25 cellular contexts compared by ENCODE assay signal in the genomic region with DNA sequence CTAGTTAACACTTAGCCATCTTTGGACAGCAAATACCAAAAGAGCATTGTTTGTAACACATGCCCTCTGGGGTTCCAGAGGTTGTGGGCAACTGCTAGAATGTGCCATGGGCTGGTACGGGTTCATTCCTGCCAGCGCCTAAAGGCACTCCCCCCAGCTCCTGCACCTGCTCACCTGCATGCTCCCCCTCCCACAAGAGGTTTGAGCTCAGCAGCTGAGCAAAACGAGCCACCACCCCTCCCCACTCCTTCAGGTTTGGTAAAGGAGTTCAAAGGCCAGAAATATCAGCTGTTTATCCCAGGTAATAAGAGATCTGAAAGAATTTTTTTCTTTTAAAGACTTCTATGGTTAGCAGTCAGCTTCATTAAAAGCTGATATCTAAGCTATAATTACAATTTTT. TPM values are rescaled to one million over a fixed set of nuclear protein-coding genes. Genes with fewer than 3 reads are reported as not detected.
"Had no signal": no experiment of that assay in that cellular context is flagged by ENCODE, and none has a peak within 500 bp of the region (broad histone marks: within the 10 kb centered on the region; RNA-seq: fewer than 3 reads in every experiment).

No MANE protein-coding gene starts in this region.

- H2AFZ ChIP-seq: hepatocyte had no signal

- FAIRE-seq: pancreas, urothelium cell line had no signal

- ATAC-seq: naive thymus-derived CD8-positive, alpha-beta T cell; pancreas; right cardiac atrium; sciatic nerve; stimulated activated naive B cell treated with anti-CD40 and anti-IgM and Interleukin-4, amounts not matched to agents 10 μg/mL and 1 μg/mL and 100 μg/mL, for 72 hours; stimulated activated naive CD8-positive, alpha-beta T cell treated with anti-CD3 and anti-CD28 coated beads, Interleukin-15, Interleukin-2, amounts not matched to agents 100 U/mL and 50 U/mL, for 24 hours; upper lobe of right lung had no signal

- H3K4me2 ChIP-seq: hepatocyte had no signal

- H3K4me3 ChIP-seq: hepatocyte, left ventricle myocardium inferior, lung, pancreas, prostate gland, skin epidermis, stomach, thoracic aorta, tibial artery, upper lobe of right lung had no signal

- H3K36me3 ChIP-seq: left ventricle myocardium inferior, pancreas, prostate gland, stomach, thoracic aorta, tibial artery, upper lobe of right lung had no signal

- H3K4me1 ChIP-seq: left ventricle myocardium inferior, pancreas, prostate gland, stomach, tibial artery, upper lobe of right lung had no signal

- H3K27ac ChIP-seq: hepatocyte, left ventricle myocardium inferior, pancreas, prostate gland, skin epidermis, stomach, thoracic aorta, tibial artery, upper lobe of right lung had no signal

- H3K9me3 ChIP-seq: pancreas, prostate gland, thoracic aorta, upper lobe of right lung had no signal

- H3K27me3 ChIP-seq: hepatocyte, pancreas, stomach, tibial artery, upper lobe of right lung had no signal

- H3K79me2 ChIP-seq: hepatocyte had no signal

- DNase-seq: islet precursor cell; left ventricle myocardium inferior; naive thymus-derived CD8-positive, alpha-beta T cell; nucleus accumbens; pancreas; posterior cingulate gyrus; retina; right cardiac atrium; stimulated activated CD4-positive, alpha-beta T cell treated with anti-CD3 and anti-CD28 coated beads, Interleukin-12 subunit alpha, Interleukin-12 subunit beta, amount 100 ng/mL, for 4 hours; stimulated activated CD4-positive, alpha-beta T cell treated with anti-CD3 and anti-CD28 coated beads, Interleukin-15, amount 100 ng/mL, for 24 hours; stimulated activated CD4-positive, alpha-beta T cell treated with anti-CD3 and anti-CD28 coated beads, Interleukin-2, amount 100 ng/mL, for 24 hours; stimulated activated CD4-positive, alpha-beta T cell treated with anti-CD3 and anti-CD28 coated beads, Interleukin-4, amount 100 ng/mL, for 1 hour; stimulated activated naive B cell treated with anti-CD40 and anti-IgM and Interleukin-4, amounts not matched to agents 10 μg/mL and 1 μg/mL and 100 μg/mL, for 72 hours; stimulated activated naive CD8-positive, alpha-beta T cell treated with anti-CD3 and anti-CD28 coated beads, Interleukin-15, Interleukin-2, amounts not matched to agents 100 U/mL and 50 U/mL, for 24 hours; stomach; tibial artery; trophoblast cell; upper lobe of right lung had no signal

RNA-seq across cellular contexts. Expression of a gene that starts 53.5 kb away (rescaled TPM):
- total RNA-seq: naive thymus-derived CD8-positive, alpha-beta T cell had no signal
